26 cellular contexts compared by ENCODE assay signal in the genomic region with DNA sequence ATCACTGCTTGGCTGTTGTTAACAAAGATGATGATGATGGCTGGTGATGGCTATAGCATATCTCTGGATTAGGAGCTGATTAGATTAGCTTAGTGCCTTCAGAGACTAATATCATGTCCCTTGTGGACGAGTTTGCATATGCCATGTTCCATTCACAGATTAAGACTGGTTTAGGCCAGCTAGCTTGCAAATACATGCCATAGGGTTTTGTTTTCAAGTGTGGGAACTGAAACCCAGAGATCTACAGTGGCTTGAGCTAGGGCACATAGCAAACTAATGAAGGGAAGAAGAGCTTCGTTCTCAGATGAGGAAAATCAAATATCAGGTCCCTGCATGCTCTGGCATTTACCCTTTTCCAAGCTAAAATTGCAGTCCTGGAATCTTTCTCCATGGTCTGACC.
"Had no signal": no experiment of that assay in that cellular context is flagged by ENCODE, and none has a peak within 500 bp of the region (broad histone marks: within the 10 kb centered on the region; RNA-seq: fewer than 3 reads in every experiment).

No MANE protein-coding gene starts in this region.

- H3K36me3 ChIP-seq: ascending aorta, WERI-Rb-1 had no signal

- ATAC-seq: activated CD4-positive, CD25-positive, alpha-beta regulatory T cell treated with anti-CD3 and anti-CD28 coated beads, Interleukin-2, amount 50 U/mL, for 24 hours; activated CD8-positive, alpha-beta memory T cell treated with anti-CD3 and anti-CD28 coated beads, Interleukin-2, amount 10 ng/mL, durations not matched to agents 7 days and 5 days; activated CD8-positive, alpha-beta T cell treated with anti-CD3 and anti-CD28 coated beads, Interleukin-2, amount 10 ng/mL, durations not matched to agents 7 days and 5 days; activated naive CD4-positive, alpha-beta T cell treated with anti-CD3 and anti-CD28 coated beads, Interleukin-2, amount 50 U/mL, for 72 hours; activated T-cell treated with anti-CD3 and anti-CD28 coated beads, Interleukin-2, amount 50 U/mL, for 72 hours; esophagus mucosa had no signal

- H3K9me3 ChIP-seq: ascending aorta had no signal

- H3K27ac ChIP-seq: coronary artery, dorsolateral prefrontal cortex, WERI-Rb-1 had no signal

- H3K27me3 ChIP-seq: ascending aorta had no signal

- H3K4me1 ChIP-seq: ascending aorta had no signal

- H3K4me3 ChIP-seq: ascending aorta, coronary artery, dorsolateral prefrontal cortex had no signal

- DNase-seq: activated B cell treated with CpG ODN at 0.5 μM for 24 hours; activated CD4-positive, alpha-beta memory T cell treated with anti-CD3 and anti-CD28 coated beads for 36 hours; activated CD4-positive, alpha-beta T cell treated with anti-CD3 and anti-CD28 coated beads for 48 hours; activated CD8-positive, alpha-beta memory T cell treated with anti-CD3 and anti-CD28 coated beads, Interleukin-2, amount 10 ng/mL, durations not matched to agents 7 days and 5 days; activated CD8-positive, alpha-beta memory T cell treated with anti-CD3 and anti-CD28 coated beads, Interleukin-2, amount 50 U/mL, for 4 hours; activated CD8-positive, alpha-beta T cell treated with anti-CD3 and anti-CD28 coated beads, Interleukin-2, amount 10 ng/mL, durations not matched to agents 7 days and 5 days; activated gamma-delta T cell; activated naive CD4-positive, alpha-beta T cell; activated naive CD4-positive, alpha-beta T cell treated with anti-CD3 and anti-CD28 coated beads, Interleukin-2, amount 10 ng/mL, durations not matched to agents 7 days and 5 days; activated naive CD8-positive, alpha-beta T cell treated with anti-CD3 and anti-CD28 coated beads, Interleukin-2, amount 10 ng/mL, durations not matched to agents 7 days and 5 days; activated T-cell treated with anti-CD3 and anti-CD28 coated beads for 4 hours; activated T-cell treated with anti-CD3 and anti-CD28 coated beads, Interleukin-2, amount 50 U/mL, for 24 hours; activated T-cell treated with anti-CD3 and anti-CD28 coated beads, Interleukin-2, amount 50 U/mL, for 72 hours; dorsolateral prefrontal cortex; effector memory CD4-positive, alpha-beta T cell; endodermal cell; foreskin fibroblast; head of caudate nucleus; hippocampal formation; T1000; WERI-Rb-1 had no signal
